9 cellular contexts compared by ENCODE assay signal in the genomic region with DNA sequence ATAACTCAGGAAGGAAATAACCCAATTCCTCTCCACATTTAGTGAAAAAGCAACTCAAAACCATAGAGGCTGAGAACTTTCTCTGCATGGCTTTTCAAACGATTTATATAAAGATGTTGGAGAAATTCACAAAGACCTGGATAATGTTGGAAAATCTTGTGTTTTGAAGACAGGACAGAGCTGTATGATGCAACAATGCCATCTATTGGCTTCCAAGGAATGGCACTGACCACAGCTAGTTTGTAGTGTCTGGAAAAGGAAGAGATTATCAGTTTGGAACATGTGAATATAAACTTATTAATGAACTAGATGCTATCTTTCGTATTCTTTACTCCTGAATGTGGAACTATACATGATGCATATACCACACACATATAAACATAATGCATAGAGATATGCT.
DNase-seq lines count a peak whose midpoint lies in the region; ATAC-seq, FAIRE-seq and TF ChIP-seq lines count a peak whose summit lies in the region.
"Had no signal": no experiment of that assay in that cellular context is flagged by ENCODE, and none has a peak within 500 bp of the region (broad histone marks: within the 10 kb centered on the region; RNA-seq: fewer than 3 reads in every experiment).

No MANE protein-coding gene starts in this region.

- ATAC-seq in GM21381 (IDR thresholded peaks at IDR 0.05; ENCODE audit: unreplicated experiment), result no peak

- H3K4me3 Mint-ChIP-seq in nephron progenitor cell, result no peak overlapping the region
- H3K4me3 Mint-ChIP-seq: stimulated activated naive CD8-positive, alpha-beta T cell treated with anti-CD3 and anti-CD28 coated beads, Interleukin-15, Interleukin-2, amounts not matched to agents 100 ng/mL and 50 ng/mL, for 24 hours had no signal

- no peak overlapping the region for H3K27ac Mint-ChIP-seq in nephron progenitor cell
- H3K27ac Mint-ChIP-seq: stimulated activated naive CD8-positive, alpha-beta T cell treated with anti-CD3 and anti-CD28 coated beads, Interleukin-15, Interleukin-2, amounts not matched to agents 100 ng/mL and 50 ng/mL, for 24 hours had no signal

- no peaks in the 10 kb centered on the region for H3K9me3 Mint-ChIP-seq in nephron progenitor cell
- H3K9me3 Mint-ChIP-seq: stimulated activated naive CD8-positive, alpha-beta T cell treated with anti-CD3 and anti-CD28 coated beads, Interleukin-15, Interleukin-2, amounts not matched to agents 100 ng/mL and 50 ng/mL, for 24 hours had no signal

- peaks cover 5% of the 10 kb centered on the region for H3K27me3 Mint-ChIP-seq in nephron progenitor cell (ENCODE audit: low read depth, poor library complexity)
- H3K27me3 Mint-ChIP-seq: stimulated activated naive CD8-positive, alpha-beta T cell treated with anti-CD3 and anti-CD28 coated beads, Interleukin-15, Interleukin-2, amounts not matched to agents 100 ng/mL and 50 ng/mL, for 24 hours had no signal

- H3K4me1 Mint-ChIP-seq in nephron progenitor cell, result no peaks in the 10 kb centered on the region

- no peaks in the 10 kb centered on the region for H3K36me3 Mint-ChIP-seq in nephron progenitor cell (ENCODE audit: low read depth)

- DNase-seq in GM12891 (ENCODE audit: insufficient read length, low spot score) (no peak), NCI-H526 treated with DMSO at 0.1 percent for 48 hours (lab: John Stamatoyannopoulos, UW) (peak; percentile 18), epithelial cell of proximal tubule (ENCODE audit: low read depth) (no peak), nephron progenitor cell (no peak), activated T-cell treated with anti-CD3 and anti-CD28 coated beads for 4 hours (no peak)
- DNase-seq in stimulated activated naive CD4-positive, alpha-beta T cell (lab: John Stamatoyannopoulos, UW), result no peak
- DNase-seq in activated CD8-positive, alpha-beta memory T cell treated with anti-CD3 and anti-CD28 coated beads, Interleukin-2, amount 50 U/mL, for 4 hours, result no peak

- no peak overlapping the region for H3K4me3 ChIP-seq in epithelial cell of proximal tubule (ENCODE audit: low read depth, low read length)

- peak; percentile 69 for FAIRE-seq in GM12891 (lab: Jason Lieb, UNC)

- TF ChIP-seq CTCF in epithelial cell of proximal tubule (conservative IDR thresholded peaks at IDR 0.05; ENCODE audit: low read depth, low read length), result peak; percentile 56
- peak; percentile 55 for TF ChIP-seq CTCF in nephron progenitor cell (IDR thresholded peaks at IDR 0.05)

- TF ChIP-seq POLR2A in GM12891 (IDR thresholded peaks at IDR 0.05; ENCODE audit: low read depth, low read length), result no peak

TF ChIP-seq in GM12891, 5 proteins besides CTCF, POLR2A, EP300 and RAD21:
- TF ChIP-seq SPI1 (IDR thresholded peaks at IDR 0.05; ENCODE audit: low read depth, low read length) (no peak), POU2F2 (IDR thresholded peaks at IDR 0.05; ENCODE audit: low read depth, low read length) (no peak), PAX5 (IDR thresholded peaks at IDR 0.05; ENCODE audit: insufficient read depth, low read length, severe bottlenecking) (no peak)
